In the genomic region with DNA sequence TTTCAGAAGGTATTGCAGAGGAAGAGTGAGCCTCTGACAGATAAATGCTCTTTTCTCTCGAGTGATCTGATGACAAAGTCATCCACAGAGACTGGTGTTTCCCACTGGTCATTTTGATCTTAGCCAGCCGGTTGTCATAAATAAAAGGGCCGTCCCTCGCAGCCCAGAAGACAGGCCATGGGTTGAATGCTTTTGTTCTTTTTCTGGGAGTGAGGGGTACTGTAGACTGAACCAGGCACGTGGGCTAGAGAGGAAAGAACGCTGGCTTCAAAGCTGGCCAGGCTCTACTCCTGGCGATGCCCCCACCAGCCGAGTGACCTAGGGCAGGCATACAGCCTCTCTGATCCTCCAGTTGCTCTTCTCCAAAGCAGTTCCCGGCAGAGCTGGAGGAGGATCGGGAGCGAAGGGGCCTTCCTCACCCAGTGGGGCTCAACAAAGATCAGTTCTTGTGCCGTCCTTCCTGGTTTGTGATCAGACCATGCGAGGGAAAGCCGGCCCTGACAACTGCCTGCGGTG, we compare ENCODE assay signal across 1 cellular context.
TF ChIP-seq lines count a peak whose summit lies in the region.

No MANE protein-coding gene starts in this region.

TF ChIP-seq in A549, 52 proteins besides CTCF, POLR2A, EP300 and RAD21 (continued from another document):
- TF ChIP-seq ELK1 (IDR thresholded peaks at IDR 0.05; ENCODE audit: low read depth, low read length): no peak
- no peak for TF ChIP-seq ZFP36 (IDR thresholded peaks at IDR 0.05; ENCODE audit: borderline replicate concordance, partially characterized antibody)
- no peak for TF ChIP-seq MAZ (IDR thresholded peaks at IDR 0.05; ENCODE audit: borderline replicate concordance, low read depth, low read length)
- no peak for TF ChIP-seq ESRRA (IDR thresholded peaks at IDR 0.05; ENCODE audit: borderline replicate concordance, low read length)
- TF ChIP-seq REST (IDR thresholded peaks at IDR 0.05): no peak
- no peak for TF ChIP-seq ZNF302 (CRISPR knock-in tag; IDR thresholded peaks at IDR 0.05)
- no peak for TF ChIP-seq KDM5A (IDR thresholded peaks at IDR 0.05)
- TF ChIP-seq GATA3 (IDR thresholded peaks at IDR 0.05; ENCODE audit: borderline replicate concordance): no peak
- no peak for TF ChIP-seq RNF2 (IDR thresholded peaks at IDR 0.05; ENCODE audit: borderline replicate concordance, low read depth)
- no peak for TF ChIP-seq CBX8 (IDR thresholded peaks at IDR 0.05)
- TF ChIP-seq NR3C1 (IDR thresholded peaks at IDR 0.05): no peak
